ENCODE assay signal across 13 cellular contexts in genomic region chr4:151952137-151952536, GRCh38.
DNase-seq lines count a peak whose midpoint lies in the region; ATAC-seq and TF ChIP-seq lines count a peak whose summit lies in the region.
"Had no signal": no experiment of that assay in that cellular context is flagged by ENCODE, and none has a peak within 500 bp of the region (broad histone marks: within the 10 kb centered on the region; RNA-seq: fewer than 3 reads in every experiment).

No MANE protein-coding gene starts in this region.

- H3K4me3 ChIP-seq in gastrocnemius medialis: no peak overlapping the region
- H3K4me3 ChIP-seq: HAP-1 had no signal

- no peak for ATAC-seq in activated naive CD4-positive, alpha-beta T cell treated with anti-CD3 and anti-CD28 coated beads, Interleukin-2, amount 50 U/mL, for 72 hours
- ATAC-seq in gastrocnemius medialis: peak; percentile 24
- ATAC-seq in GM19351 (IDR thresholded peaks at IDR 0.05; ENCODE audit: unreplicated experiment): no peak
- ATAC-seq: HepG2 had no signal

- intact Hi-C loops in activated naive CD4-positive, alpha-beta T cell treated with anti-CD3 and anti-CD28 coated beads for 36 hours (cut with micrococcal nuclease): no loop called here
- intact Hi-C loops in gastrocnemius medialis (cut with DNase I; ENCODE audit: low total_unique reads): no loop called here

- no peaks in the 10 kb centered on the region for H3K36me3 ChIP-seq in gastrocnemius medialis
- H3K36me3 ChIP-seq: HAP-1 had no signal

- H3K27ac ChIP-seq in angular gyrus (ENCODE audit: low read depth, low read length): peak overlapping the region; percentile 42
- H3K27ac ChIP-seq in gastrocnemius medialis: peak overlapping the region in 3 of 4 donors; percentile 53 to 83 (median 55)

- TF ChIP-seq CTCF in gastrocnemius medialis (IDR thresholded peaks at IDR 0.05 in 4 of 5, conservative IDR thresholded peaks at IDR 0.05 in 1 of 5) (no peak), chondrocyte (IDR thresholded peaks at IDR 0.05) (no peak), GM20000 (IDR thresholded peaks at IDR 0.05; ENCODE audit: extremely low read depth, missing control alignments) (no peak)

- TF ChIP-seq POLR2A in gastrocnemius medialis (IDR thresholded peaks at IDR 0.05): no peak

- in situ Hi-C loops in gastrocnemius medialis (cut with MboI; ENCODE audit: low sequenced_read_pairs in 4 of 4): no loop called here

- H3K4me1 ChIP-seq in gastrocnemius medialis: peaks cover 9 to 19% of the 10 kb centered on the region in 2 donors
- H3K4me1 ChIP-seq: HAP-1 had no signal

- H3K27ac Mint-ChIP-seq in activated naive CD4-positive, alpha-beta T cell treated with anti-CD3 and anti-CD28 coated beads for 36 hours: peak overlapping the region; percentile 16
- H3K27ac Mint-ChIP-seq in activated naive CD4-positive, alpha-beta T cell treated with anti-CD3 and anti-CD28 coated beads, Interleukin-2, amount 50 U/mL, for 72 hours: no peak overlapping the region
- no peak overlapping the region for H3K27ac Mint-ChIP-seq in chondrocyte (ENCODE audit: unreplicated experiment)
- H3K27ac Mint-ChIP-seq: B cell; CD4-positive, alpha-beta T cell had no signal

- H3K36me3 Mint-ChIP-seq in activated naive CD4-positive, alpha-beta T cell treated with anti-CD3 and anti-CD28 coated beads for 36 hours (ENCODE audit: low read depth): peaks cover 6% of the 10 kb centered on the region
- H3K36me3 Mint-ChIP-seq in activated naive CD4-positive, alpha-beta T cell treated with anti-CD3 and anti-CD28 coated beads, Interleukin-2, amount 50 U/mL, for 72 hours: peaks cover 10 to 12% of the 10 kb centered on the region in 2 donors
- H3K36me3 Mint-ChIP-seq in chondrocyte (ENCODE audit: low read depth): no peaks in the 10 kb centered on the region

- no peak for DNase-seq in activated naive CD4-positive, alpha-beta T cell treated with anti-CD3 and anti-CD28 coated beads for 36 hours
- DNase-seq in activated naive CD4-positive, alpha-beta T cell treated with anti-CD3 and anti-CD28 coated beads, Interleukin-2, amount 50 U/mL, for 72 hours (ENCODE audit: low spot score in 2 of 2): no peak
- DNase-seq in M059J (ENCODE audit: low read depth) (peak; percentile 37), gastrocnemius medialis (no peak), chondrocyte (ENCODE audit: low spot score) (no peak), GM20000 (ENCODE audit: low spot score) (no peak)
- DNase-seq: CD4-positive, alpha-beta T cell; DMS79 had no signal

- H3K9me3 ChIP-seq in gastrocnemius medialis: no peaks in the 10 kb centered on the region
- H3K9me3 ChIP-seq: HAP-1 had no signal

- no peaks in the 10 kb centered on the region for H3K27me3 ChIP-seq in gastrocnemius medialis

- peaks cover 8% of the 10 kb centered on the region for H3K9me3 Mint-ChIP-seq in activated naive CD4-positive, alpha-beta T cell treated with anti-CD3 and anti-CD28 coated beads for 36 hours
- H3K9me3 Mint-ChIP-seq in activated naive CD4-positive, alpha-beta T cell treated with anti-CD3 and anti-CD28 coated beads, Interleukin-2, amount 50 U/mL, for 72 hours: peaks cover 4 to 11% of the 10 kb centered on the region in 2 donors
- H3K9me3 Mint-ChIP-seq in chondrocyte (ENCODE audit: low read depth): peaks cover 3% of the 10 kb centered on the region

- no peaks in the 10 kb centered on the region for H3K27me3 Mint-ChIP-seq in activated naive CD4-positive, alpha-beta T cell treated with anti-CD3 and anti-CD28 coated beads for 36 hours (ENCODE audit: low read depth)
- H3K27me3 Mint-ChIP-seq in chondrocyte (ENCODE audit: low read depth): peaks cover 10% of the 10 kb centered on the region
- H3K27me3 Mint-ChIP-seq: CD4-positive, alpha-beta T cell had no signal

- no peaks in the 10 kb centered on the region for H3K4me1 Mint-ChIP-seq in activated naive CD4-positive, alpha-beta T cell treated with anti-CD3 and anti-CD28 coated beads for 36 hours (ENCODE audit: low read depth)
- peaks cover 5% of the 10 kb centered on the region for H3K4me1 Mint-ChIP-seq in chondrocyte (ENCODE audit: low read depth)
- H3K4me1 Mint-ChIP-seq: B cell had no signal

- CTCF ChIA-PET in activated naive CD4-positive, alpha-beta T cell treated with anti-CD3 and anti-CD28 coated beads for 36 hours (lab: Charles Lee): no interaction called here

- H3K4me3 Mint-ChIP-seq in activated naive CD4-positive, alpha-beta T cell treated with anti-CD3 and anti-CD28 coated beads for 36 hours: no peak overlapping the region
- H3K4me3 Mint-ChIP-seq in chondrocyte (ENCODE audit: unreplicated experiment): no peak overlapping the region
- H3K4me3 Mint-ChIP-seq: B cell; CD4-positive, alpha-beta T cell had no signal

Comparison
In these comparisons a context has a peak if more than half of its experiments do, and no peak if none do; other contexts are left out.
1. ATAC-seq: peak in gastrocnemius medialis (2 of 2); none in activated naive CD4-positive, alpha-beta T cell treated with anti-CD3 and anti-CD28 coated beads, Interleukin-2, amount 50 U/mL, for 72 hours (0 of 2) and GM19351 (single experiment).